In genomic region chr4:170138580-170139194, GRCh38 we compare ENCODE assay signal across 8 cellular contexts. TPM values are rescaled to one million over a fixed set of nuclear protein-coding genes. Genes with fewer than 3 reads are reported as not detected.
A peak's percentile ranks its signal among the peaks of the same experiment; 100 is the strongest.
DNase-seq lines count a peak whose midpoint lies in the region; ATAC-seq and TF ChIP-seq lines count a peak whose summit lies in the region.

No MANE protein-coding gene starts in this region.

- CTCF ChIA-PET in WTC11 (lab: Charles Lee) = interaction anchor here (2.2 kb wide), 1 partner anchor 122 kb away, joined by 16 read pairs; no protein-coding TSS in a partner anchor

- POLR2A ChIA-PET in WTC11 (lab: Charles Lee) = no interaction called here

- peak; percentile 86 for TF ChIP-seq CTCF in AG10803 (conservative IDR thresholded peaks at IDR 0.05; ENCODE audit: low read length)
- TF ChIP-seq CTCF in WTC11 (IDR thresholded peaks at IDR 0.05) = peak; percentile 65
- peak; percentile 77 for TF ChIP-seq CTCF in cardiac fibroblast (IDR thresholded peaks at IDR 0.05; ENCODE audit: low read depth, low read length)

- H3K36me3 Mint-ChIP-seq in WTC11 = peaks cover 11% of the 10 kb centered on the region

- no peaks in the 10 kb centered on the region for H3K27me3 Mint-ChIP-seq in WTC11 (ENCODE audit: low read depth)

- DNase-seq in AG10803 (ENCODE audit: low read depth) (peak; percentile 72), NCI-H2227 (lab: John Stamatoyannopoulos, UW; ENCODE audit: unreplicated experiment) (peak; percentile 70), WTC11 (ENCODE audit: low spot score) (peak; percentile 85), cardiac fibroblast (ENCODE audit: low read depth in 2 of 2) (peak; percentile 84 to 85), kidney glomerular epithelial cell (lab: John Stamatoyannopoulos, UW) (peak; percentile 83)
- DNase-seq in stimulated activated CD4-positive, alpha-beta T cell treated with anti-CD3 and anti-CD28 coated beads, Interleukin-2, amount 100 ng/mL, for 4 hours (ENCODE audit: low read depth) = peak; percentile 42

- no peak overlapping the region for H3K4me3 ChIP-seq in AG10803 (ENCODE audit: low read length)
- H3K4me3 ChIP-seq in cardiac fibroblast (replicated peaks in 1 of 2; ENCODE audit: low read depth in 2 of 2, low read length in 2 of 2) = no peak overlapping the region

- H3K9me3 Mint-ChIP-seq in WTC11 = peaks cover 14% of the 10 kb centered on the region

- no peak overlapping the region for H3K27ac Mint-ChIP-seq in WTC11

- no peaks in the 10 kb centered on the region for H3K4me1 Mint-ChIP-seq in WTC11

- ATAC-seq in GM18907 (IDR thresholded peaks at IDR 0.05; ENCODE audit: unreplicated experiment) (peak; percentile 96), HG03135 (IDR thresholded peaks at IDR 0.05; ENCODE audit: unreplicated experiment) (peak; percentile 94), WTC11 (peak; percentile 98)

- H3K4me3 Mint-ChIP-seq in WTC11 = no peak overlapping the region

TF ChIP-seq in WTC11, 78 proteins besides CTCF, POLR2A, EP300 and RAD21:
- TF ChIP-seq RELA (CRISPR knock-in tag; IDR thresholded peaks at IDR 0.05; ENCODE audit: borderline replicate concordance) = no peak
- no peak for TF ChIP-seq KAT7 (CRISPR knock-in tag; IDR thresholded peaks at IDR 0.05; ENCODE audit: borderline replicate concordance)
- no peak for TF ChIP-seq OVOL2 (CRISPR knock-in tag; IDR thresholded peaks at IDR 0.05; ENCODE audit: borderline replicate concordance)
- TF ChIP-seq ZSCAN18 (CRISPR knock-in tag; IDR thresholded peaks at IDR 0.05) = no peak
- TF ChIP-seq MYBL2 (CRISPR knock-in tag; IDR thresholded peaks at IDR 0.05) = no peak
- no peak for TF ChIP-seq ZBTB43 (CRISPR knock-in tag; IDR thresholded peaks at IDR 0.05)
- TF ChIP-seq NFATC4 (CRISPR knock-in tag; IDR thresholded peaks at IDR 0.05) = no peak
- no peak for TF ChIP-seq ZNF263 (CRISPR knock-in tag; IDR thresholded peaks at IDR 0.05; ENCODE audit: low read depth)
- no peak for TF ChIP-seq GABPB1 (CRISPR knock-in tag; IDR thresholded peaks at IDR 0.05)
- no peak for TF ChIP-seq ZNF671 (CRISPR knock-in tag; IDR thresholded peaks at IDR 0.05)
- TF ChIP-seq CREM (CRISPR knock-in tag; IDR thresholded peaks at IDR 0.05) = no peak
- no peak for TF ChIP-seq HMGXB4 (CRISPR knock-in tag; IDR thresholded peaks at IDR 0.05)

RNA-seq across cellular contexts. Expression of gene AADAT, which starts 48.9 kb away (rescaled TPM):
- total RNA-seq in WTC11 (2021) = 9.1 to 12.3 TPM (median 10.0 TPM) in 3 replicates
